In genomic region chr21:41706678-41707077, GRCh38 we compare ENCODE assay signal across 11 cellular contexts.
DNase-seq lines count a peak whose midpoint lies in the region; ATAC-seq lines count a peak whose summit lies in the region.
"Had no signal": no experiment of that assay in that cellular context is flagged by ENCODE, and none has a peak within 500 bp of the region (broad histone marks: within the 10 kb centered on the region; RNA-seq: fewer than 3 reads in every experiment).

No MANE protein-coding gene starts in this region.

- H3K27me3 ChIP-seq in MG63, result no peaks in the 10 kb centered on the region

- H3K9me3 ChIP-seq in MG63, result no peaks in the 10 kb centered on the region
- H3K9me3 ChIP-seq: left ventricle myocardium inferior had no signal

- no peak for ATAC-seq in GM21367 (IDR thresholded peaks at IDR 0.05; ENCODE audit: unreplicated experiment)

- peaks cover 4% of the 10 kb centered on the region for H3K9me3 Mint-ChIP-seq in activated T-helper 1 cell treated with anti-CD3 and anti-CD28 coated beads, Interleukin-12 subunit alpha, Interleukin-12 subunit beta, Interleukin-2, Interleukin-4 antibody, amounts not matched to agents 30 ng/mL and 10 ng/mL and 1 ng/mL, durations not matched to agents 14 hours and 24 hours and 36 hours

- DNase-seq in A172 (ENCODE audit: low spot score) (peak; percentile 93), Daoy (ENCODE audit: low read depth) (peak; percentile 81), left kidney (ENCODE audit: low read depth, low spot score) (peak; percentile 53), ACHN (no peak), MG63 (no peak)
- no peak for DNase-seq in activated T-helper 1 cell treated with anti-CD3 and anti-CD28 coated beads, Interleukin-12 subunit alpha, Interleukin-12 subunit beta, Interleukin-2, Interleukin-4 antibody, amounts not matched to agents 30 ng/mL and 10 ng/mL and 1 ng/mL, durations not matched to agents 14 hours and 24 hours and 36 hours (ENCODE audit: low spot score)
- DNase-seq in activated effector memory CD4-positive, alpha-beta T cell treated with Interleukin-2 at 50 U/mL for 16 hours, result no peak
- DNase-seq: erythroblast, left ventricle myocardium inferior, right cardiac atrium had no signal

- intact Hi-C loops in activated T-helper 1 cell treated with anti-CD3 and anti-CD28 coated beads, Interleukin-12 subunit alpha, Interleukin-12 subunit beta, Interleukin-2, Interleukin-4 antibody, amounts not matched to agents 30 ng/mL and 10 ng/mL and 1 ng/mL, durations not matched to agents 14 hours and 24 hours and 36 hours (cut with micrococcal nuclease), result no loop called here

- H3K27ac Mint-ChIP-seq in activated T-helper 1 cell treated with anti-CD3 and anti-CD28 coated beads, Interleukin-12 subunit alpha, Interleukin-12 subunit beta, Interleukin-2, Interleukin-4 antibody, amounts not matched to agents 30 ng/mL and 10 ng/mL and 1 ng/mL, durations not matched to agents 14 hours and 24 hours and 36 hours, result peak overlapping the region; percentile 77

- no peak overlapping the region for H3K4me3 Mint-ChIP-seq in activated T-helper 1 cell treated with anti-CD3 and anti-CD28 coated beads, Interleukin-12 subunit alpha, Interleukin-12 subunit beta, Interleukin-2, Interleukin-4 antibody, amounts not matched to agents 30 ng/mL and 10 ng/mL and 1 ng/mL, durations not matched to agents 14 hours and 24 hours and 36 hours

- H3K36me3 ChIP-seq in MG63, result no peaks in the 10 kb centered on the region
- H3K36me3 ChIP-seq: left ventricle myocardium inferior had no signal

- H3K4me3 ChIP-seq in MG63, result no peak overlapping the region
- H3K4me3 ChIP-seq: left ventricle myocardium inferior had no signal

- peaks cover 7% of the 10 kb centered on the region for H3K27me3 Mint-ChIP-seq in activated T-helper 1 cell treated with anti-CD3 and anti-CD28 coated beads, Interleukin-12 subunit alpha, Interleukin-12 subunit beta, Interleukin-2, Interleukin-4 antibody, amounts not matched to agents 30 ng/mL and 10 ng/mL and 1 ng/mL, durations not matched to agents 14 hours and 24 hours and 36 hours (ENCODE audit: insufficient read depth)

- in situ Hi-C loops in ACHN (cut with HindIII; ENCODE audit: low pct_ligation_motif_present, low pct_unique_long_range_greater_than_20kb, low sequenced_read_pairs), result no loop called here

- peaks cover 14% of the 10 kb centered on the region for H3K4me1 Mint-ChIP-seq in activated T-helper 1 cell treated with anti-CD3 and anti-CD28 coated beads, Interleukin-12 subunit alpha, Interleukin-12 subunit beta, Interleukin-2, Interleukin-4 antibody, amounts not matched to agents 30 ng/mL and 10 ng/mL and 1 ng/mL, durations not matched to agents 14 hours and 24 hours and 36 hours (ENCODE audit: low read depth)

- no peaks in the 10 kb centered on the region for H3K36me3 Mint-ChIP-seq in activated T-helper 1 cell treated with anti-CD3 and anti-CD28 coated beads, Interleukin-12 subunit alpha, Interleukin-12 subunit beta, Interleukin-2, Interleukin-4 antibody, amounts not matched to agents 30 ng/mL and 10 ng/mL and 1 ng/mL, durations not matched to agents 14 hours and 24 hours and 36 hours (ENCODE audit: low read depth)

Comparison
In these comparisons a context has a peak if more than half of its experiments do, and no peak if none do; other contexts are left out.
1. DNase-seq: peak in A172 (single experiment), Daoy (single experiment) and left kidney (single experiment); none in activated T-helper 1 cell treated with anti-CD3 and anti-CD28 coated beads, Interleukin-12 subunit alpha, Interleukin-12 subunit beta, Interleukin-2, Interleukin-4 antibody, amounts not matched to agents 30 ng/mL and 10 ng/mL and 1 ng/mL, durations not matched to agents 14 hours and 24 hours and 36 hours (single experiment), ACHN (single experiment), activated effector memory CD4-positive, alpha-beta T cell treated with Interleukin-2 at 50 U/mL for 16 hours (single experiment) and MG63 (single experiment).